Comparison of ENCODE assay signal across 21 cellular contexts in the genomic region with DNA sequence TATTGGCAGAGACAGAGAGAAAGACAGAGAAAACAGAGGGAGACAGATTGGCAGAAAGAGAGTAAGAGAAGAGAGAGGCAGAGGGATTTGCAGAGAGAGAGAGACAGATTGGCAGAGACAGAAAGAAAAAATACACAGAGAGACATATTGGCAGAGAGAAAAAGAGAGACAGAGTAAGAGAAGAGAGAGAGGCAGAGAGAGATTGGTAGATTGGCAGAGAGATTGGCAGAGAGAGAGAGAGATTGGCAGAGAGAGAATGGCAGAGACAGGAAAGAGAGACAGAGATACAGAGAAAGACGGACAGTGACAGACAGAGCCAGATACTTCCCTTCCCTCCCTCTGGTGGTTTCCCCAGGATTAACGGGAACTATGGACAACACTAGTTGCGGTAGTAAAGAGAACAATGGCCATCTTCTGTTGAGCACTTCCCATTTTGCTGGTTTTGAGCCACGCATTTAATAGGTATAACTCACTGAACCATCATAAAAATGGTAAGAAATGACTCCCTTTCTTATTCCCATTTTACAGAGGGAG. TPM values are rescaled to one million over a fixed set of nuclear protein-coding genes. Genes with fewer than 3 reads are reported as not detected.
A peak's percentile ranks its signal among the peaks of the same experiment; 100 is the strongest.
DNase-seq lines count a peak whose midpoint lies in the region; TF ChIP-seq lines count a peak whose summit lies in the region.
"Had no signal": no experiment of that assay in that cellular context is flagged by ENCODE, and none has a peak within 500 bp of the region (broad histone marks: within the 10 kb centered on the region; RNA-seq: fewer than 3 reads in every experiment).

No MANE protein-coding gene starts in this region.

- no peak overlapping the region for H3K27ac Mint-ChIP-seq in type B pancreatic cell
- H3K27ac Mint-ChIP-seq: activated CD4-positive, alpha-beta T cell treated with anti-CD3 and anti-CD28 coated beads for 36 hours had no signal

- H3K4me3 ChIP-seq in LNCaP clone FGC (ENCODE audit: low read depth, low read length): no peak overlapping the region
- H3K4me3 ChIP-seq in choroid plexus epithelial cell (ENCODE audit: low read depth, low read length): no peak overlapping the region
- H3K4me3 ChIP-seq: GM12878, SK-N-MC, stomach, uterus had no signal

- peaks cover 86% of the 10 kb centered on the region for H3K27me3 Mint-ChIP-seq in type B pancreatic cell

- H3K9me3 Mint-ChIP-seq in type B pancreatic cell: no peaks in the 10 kb centered on the region

- H3K4me3 Mint-ChIP-seq in type B pancreatic cell: no peak overlapping the region
- H3K4me3 Mint-ChIP-seq: activated CD4-positive, alpha-beta T cell treated with anti-CD3 and anti-CD28 coated beads for 36 hours had no signal

- no peaks in the 10 kb centered on the region for H3K36me3 Mint-ChIP-seq in type B pancreatic cell

- TF ChIP-seq CTCF in LNCaP clone FGC (IDR thresholded peaks at IDR 0.05; ENCODE audit: control insufficient read depth, extremely low read depth, insufficient read depth): peak; percentile 48
- TF ChIP-seq CTCF in choroid plexus epithelial cell (conservative IDR thresholded peaks at IDR 0.05; ENCODE audit: low read depth, low read length): peak; percentile 7
- peak; percentile 27 for TF ChIP-seq CTCF in type B pancreatic cell (conservative IDR thresholded peaks at IDR 0.05)

- no peaks in the 10 kb centered on the region for H3K4me1 Mint-ChIP-seq in type B pancreatic cell (ENCODE audit: unreplicated experiment)
- H3K4me1 Mint-ChIP-seq: activated CD4-positive, alpha-beta T cell treated with anti-CD3 and anti-CD28 coated beads for 36 hours had no signal

- DNase-seq in SHP77 treated with DMSO at 0.1 percent for 48 hours (lab: John Stamatoyannopoulos, UW) (peak; percentile 4), SHP77 (lab: John Stamatoyannopoulos, UW) (no peak), LNCaP clone FGC (ENCODE audit: low read depth) (no peak), choroid plexus epithelial cell (ENCODE audit: low read depth) (no peak), type B pancreatic cell (ENCODE audit: extremely low spot score, unreplicated experiment) (no peak), NCI-H774 (lab: John Stamatoyannopoulos, UW) (no peak), NCI-H1048 (lab: John Stamatoyannopoulos, UW) (no peak)
- DNase-seq in activated CD4-positive, alpha-beta T cell treated with anti-CD3 and anti-CD28 coated beads, Interleukin-2, amount 50 U/mL, for 4 hours: no peak
- DNase-seq: activated CD4-positive, alpha-beta T cell treated with anti-CD3 and anti-CD28 coated beads for 36 hours; activated CD8-positive, alpha-beta memory T cell treated with anti-CD3 and anti-CD28 coated beads, Interleukin-2, amount 50 U/mL, for 4 hours; activated gamma-delta T cell; amygdala; left colon; NCI-H1105; occipital lobe; right cardiac atrium; stomach; T-helper 9 cell; uterus had no signal

RNA-seq across cellular contexts. Expression of gene NOS1, which starts 2.6 kb away (rescaled TPM):
- total RNA-seq in type B pancreatic cell (ENCODE audit: low replicate concordance): 0.48 and 0.52 TPM in 2 replicates
- total RNA-seq: activated CD4-positive, alpha-beta T cell treated with anti-CD3 and anti-CD28 coated beads for 36 hours; GM12878 had no signal
